15 cellular contexts compared by ENCODE assay signal in genomic region chrX:46551494-46552128, GRCh38.
DNase-seq lines count a peak whose midpoint lies in the region; ATAC-seq and TF ChIP-seq lines count a peak whose summit lies in the region.
"Had no signal": no experiment of that assay in that cellular context is flagged by ENCODE, and none has a peak within 500 bp of the region (broad histone marks: within the 10 kb centered on the region; RNA-seq: fewer than 3 reads in every experiment).

No MANE protein-coding gene starts in this region.

- TF ChIP-seq CTCF in choroid plexus epithelial cell (conservative IDR thresholded peaks at IDR 0.05; ENCODE audit: low read depth, low read length) = no peak

- no peak for ATAC-seq in stimulated activated naive CD8-positive, alpha-beta T cell treated with anti-CD3 and anti-CD28 coated beads, Interleukin-15, Interleukin-2, amounts not matched to agents 100 U/mL and 50 U/mL, for 24 hours
- no peak for ATAC-seq in GM19395 (IDR thresholded peaks at IDR 0.05; ENCODE audit: unreplicated experiment)
- ATAC-seq: activated CD4-positive, alpha-beta T cell treated with anti-CD3 and anti-CD28 coated beads for 36 hours; psoas muscle had no signal

- no peak overlapping the region for H3K4me3 ChIP-seq in choroid plexus epithelial cell (ENCODE audit: low read depth, low read length)
- H3K4me3 ChIP-seq: adrenal gland, psoas muscle had no signal

- DNase-seq in EH (ENCODE audit: low read depth) (peak; percentile 63), NCI-H226 (peak; percentile 84), choroid plexus epithelial cell (ENCODE audit: low read depth) (peak; percentile 66), islet precursor cell (peak; percentile 89), NCI-H1436 treated with DMSO at 0.1 percent for 48 hours (lab: John Stamatoyannopoulos, UW) (no peak), NCI-H2171 treated with DMSO at 0.1 percent for 48 hours (lab: John Stamatoyannopoulos, UW) (no peak)
- DNase-seq in stimulated activated naive CD8-positive, alpha-beta T cell treated with anti-CD3 and anti-CD28 coated beads, Interleukin-15, Interleukin-2, amounts not matched to agents 100 U/mL and 50 U/mL, for 24 hours = no peak
- DNase-seq: activated CD4-positive, alpha-beta T cell treated with anti-CD3 and anti-CD28 coated beads for 36 hours; activated T-cell treated with anti-CD3 and anti-CD28 coated beads, Interleukin-2, amount 50 U/mL, for 24 hours; adrenal gland; dermis blood vessel endothelial cell; left cardiac atrium; psoas muscle; stimulated activated CD8-positive, alpha-beta memory T cell treated with anti-CD3 and anti-CD28 coated beads, Interleukin-4, amount 100 ng/mL, for 48 hours had no signal

Comparison
In these comparisons a context has a peak if more than half of its experiments do, and no peak if none do; other contexts are left out.
1. DNase-seq: peak in EH (single experiment), NCI-H226 (single experiment), choroid plexus epithelial cell (single experiment) and islet precursor cell (single experiment); none in stimulated activated naive CD8-positive, alpha-beta T cell treated with anti-CD3 and anti-CD28 coated beads, Interleukin-15, Interleukin-2, amounts not matched to agents 100 U/mL and 50 U/mL, for 24 hours (single experiment), NCI-H1436 treated with DMSO at 0.1 percent for 48 hours (single experiment) and NCI-H2171 treated with DMSO at 0.1 percent for 48 hours (single experiment).